In genomic region chr6:133764011-133764812, GRCh38 we compare ENCODE assay signal across 13 cellular contexts.
A peak's percentile ranks its signal among the peaks of the same experiment; 100 is the strongest.
DNase-seq lines count a peak whose midpoint lies in the region; ATAC-seq, FAIRE-seq and TF ChIP-seq lines count a peak whose summit lies in the region.
"Had no signal": no experiment of that assay in that cellular context is flagged by ENCODE, and none has a peak within 500 bp of the region (broad histone marks: within the 10 kb centered on the region; RNA-seq: fewer than 3 reads in every experiment).

No MANE protein-coding gene starts in this region.

- DNase-seq in LHCN-M2 (ENCODE audit: low read depth), result peak; percentile 79
- peak; percentile 87 for DNase-seq in fibroblast of gingiva (ENCODE audit: low read depth)
- DNase-seq in myocyte (ENCODE audit: low read depth), result peak; percentile 57
- DNase-seq in vagina (ENCODE audit: extremely low spot score in 2 of 2), result no peak
- DNase-seq in HepG2 (ENCODE audit: low spot score), result no peak
- no peak for DNase-seq in effector CD4-positive, alpha-beta T cell
- DNase-seq in NCI-H774 (lab: John Stamatoyannopoulos, UW), result no peak
- DNase-seq: activated CD4-positive, alpha-beta T cell treated with anti-CD3 and anti-CD28 coated beads for 1 hour; natural killer cell; NCI-H510A; stimulated activated CD4-positive, alpha-beta T cell treated with anti-CD3 and anti-CD28 coated beads, Interleukin-1b, Interleukin-23, amount 100 ng/mL, for 48 hours; substantia nigra had no signal

- H2AFZ ChIP-seq in HepG2 (ENCODE audit: low read length), result no peak overlapping the region

- 0% methylated on average over 2 of the region's 2 CpGs for WGBS in HepG2 (ENCODE audit: low lambda C conversion rate)

- no peaks in the 10 kb centered on the region for H4K20me1 ChIP-seq in HepG2 (ENCODE audit: insufficient read depth, low read length)

- H3K9me3 ChIP-seq in vagina (no peaks in the 10 kb centered on the region), HepG2 (ENCODE audit: low read length) (no peaks in the 10 kb centered on the region)

- no peak overlapping the region for H3K9ac ChIP-seq in HepG2 (ENCODE audit: insufficient read depth, low read depth, low read length)

- H3K36me3 ChIP-seq in vagina (no peaks in the 10 kb centered on the region), HepG2 (replicated peaks in 1 of 2; ENCODE audit: control insufficient read depth in 1 of 2, insufficient read depth in 2 of 2, low read length in 2 of 2) (no peaks in the 10 kb centered on the region)

- no peaks in the 10 kb centered on the region for H3K27me3 ChIP-seq in vagina
- H3K27me3 ChIP-seq in HepG2 (ENCODE audit: control insufficient read depth in 1 of 2, insufficient read depth in 2 of 2, low read length in 2 of 2), result no peaks in the 10 kb centered on the region

- H3K79me2 ChIP-seq in HepG2 (ENCODE audit: insufficient read depth, low read length), result no peaks in the 10 kb centered on the region

- intact Hi-C loops in vagina (cut with DNase I), result loop anchor here (10.0 kb wide), 1 partner anchor 131 kb away; no protein-coding TSS in a partner anchor
- intact Hi-C loops in HepG2 (cut with micrococcal nuclease; ENCODE audit: unreplicated experiment), result no loop called here

- no peak for ATAC-seq in HepG2
- ATAC-seq: activated T-helper 17 cell treated with anti-CD3 and anti-CD28 coated beads, Interleukin-2, amount 50 U/mL, for 72 hours; natural killer cell had no signal

- TF ChIP-seq CTCF in vagina (IDR thresholded peaks at IDR 0.05), result no peak
- no peak for TF ChIP-seq CTCF in HepG2 (CRISPR knock-in tag; IDR thresholded peaks at IDR 0.05)

- CTCF ChIA-PET in HepG2 (lab: Yijun Ruan, JAX; ENCODE audit: low intra/inter-chr PET ratio, low total read pairs), result no interaction called here

- no TSS peak for BruUV-seq in HepG2 (replicated peaks; lab: Mats Ljungman, UMichigan)

- TF ChIP-seq POLR2A in vagina (IDR thresholded peaks at IDR 0.05) (no peak), HepG2 (IDR thresholded peaks at IDR 0.05; ENCODE audit: insufficient read depth in 1 of 2, low read depth in 2 of 2, low read length in 2 of 2) (no peak)

- no peak for FAIRE-seq in HepG2 (lab: Jason Lieb, UNC)

- in situ Hi-C loops in HepG2 (cut with HindIII; ENCODE audit: extremely low pct_ligation_motif_present, low pct_unique_long_range_greater_than_20kb), result no loop called here

- peak overlapping the region; percentile 73 for H3K27ac ChIP-seq in vagina
- no peak overlapping the region for H3K27ac ChIP-seq in HepG2 (ENCODE audit: extremely low read length, insufficient read depth, low read length)

- no peak for TF ChIP-seq EP300 in HepG2 (IDR thresholded peaks at IDR 0.05; ENCODE audit: low read depth in 2 of 2, low read length in 2 of 2)
- no peak for TF ChIP-seq EP300 in HepG2 (CRISPR knock-in tag; IDR thresholded peaks at IDR 0.05; ENCODE audit: borderline replicate concordance)

- no peak overlapping the region for H3K4me2 ChIP-seq in HepG2 (ENCODE audit: low read depth, low read length)

- no peaks in the 10 kb centered on the region for H3K4me1 ChIP-seq in vagina
- H3K4me1 ChIP-seq in HepG2 (ENCODE audit: insufficient read depth, low read length), result no peaks in the 10 kb centered on the region

- POLR2A ChIA-PET in HepG2 (lab: Yijun Ruan, JAX), result no interaction called here

- H3K4me3 ChIP-seq in vagina (no peak overlapping the region), HepG2 (replicated peaks in 1 of 3; ENCODE audit: insufficient read depth in 1 of 3, low read depth in 2 of 3, low read length in 3 of 3) (no peak overlapping the region)

- no peak for TF ChIP-seq RAD21 in HepG2 (CRISPR knock-in tag; IDR thresholded peaks at IDR 0.05)

TF ChIP-seq in HepG2, 621 proteins besides CTCF, POLR2A, EP300 and RAD21:
- TF ChIP-seq MTA3 (CRISPR knock-in tag; IDR thresholded peaks at IDR 0.05) (no peak), YEATS4 (CRISPR knock-in tag; IDR thresholded peaks at IDR 0.05; ENCODE audit: borderline replicate concordance) (no peak), ZNF180 (CRISPR knock-in tag; IDR thresholded peaks at IDR 0.05; ENCODE audit: borderline replicate concordance, low read depth) (no peak), SNAPC5 (CRISPR knock-in tag; IDR thresholded peaks at IDR 0.05; ENCODE audit: borderline replicate concordance) (no peak)

Comparison
In these comparisons a context has a peak if more than half of its experiments do, and no peak if none do; other contexts are left out.
1. DNase-seq: peak in LHCN-M2 (single experiment), fibroblast of gingiva (single experiment) and myocyte (single experiment); none in vagina (0 of 2), HepG2 (single experiment), effector CD4-positive, alpha-beta T cell (single experiment) and NCI-H774 (single experiment).